ENCODE assay signal across 7 cellular contexts in the genomic region with DNA sequence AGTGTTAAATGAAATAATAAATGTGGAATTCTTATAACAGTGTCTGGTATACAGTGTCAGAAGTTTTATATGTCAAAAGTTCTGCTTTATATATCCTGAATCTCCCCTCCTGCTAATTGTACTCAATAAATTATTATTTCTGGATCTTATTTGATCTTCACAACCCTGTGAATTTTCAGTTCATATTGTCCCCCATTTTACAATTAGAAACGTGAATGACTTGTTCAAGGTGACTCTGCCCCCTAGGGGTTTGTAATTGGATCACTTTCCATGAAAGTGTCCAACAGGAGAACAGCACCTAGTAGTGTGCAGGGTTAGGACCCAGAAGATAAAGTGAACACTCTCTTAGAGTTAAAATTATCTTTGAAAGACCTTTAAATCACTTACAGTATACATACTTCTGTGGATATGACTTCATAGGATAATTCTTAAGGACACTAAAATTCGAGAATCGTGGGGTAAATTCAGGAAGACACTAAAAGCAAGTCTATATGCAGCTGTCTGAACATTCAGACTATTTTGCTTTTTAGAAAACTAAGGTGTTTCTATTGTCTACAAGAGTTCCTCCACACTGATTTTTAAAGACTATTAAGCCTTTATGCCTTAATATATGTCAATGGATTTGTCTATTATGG. TPM values are rescaled to one million over a fixed set of nuclear protein-coding genes. Genes with fewer than 3 reads are reported as not detected.
DNase-seq lines count a peak whose midpoint lies in the region; ATAC-seq and TF ChIP-seq lines count a peak whose summit lies in the region.

No MANE protein-coding gene starts in this region.

- H3K27ac ChIP-seq in mesendoderm (ENCODE audit: low read depth, low read length) = no peak overlapping the region

- no peak for ATAC-seq in HG02981 (IDR thresholded peaks at IDR 0.05; ENCODE audit: unreplicated experiment)

- H3K36me3 ChIP-seq in mesendoderm (ENCODE audit: control insufficient read depth, insufficient read depth, low read length) = no peaks in the 10 kb centered on the region

- no peak overlapping the region for H3K23ac ChIP-seq in mesendoderm (ENCODE audit: low read length)

- peak; percentile 13; the same call in 1 of the 2 replicates for TF ChIP-seq CTCF in WI38 (IDR thresholded peaks at IDR 0.05; ENCODE audit: low read depth, low read length)

- H3K4ac ChIP-seq in mesendoderm (ENCODE audit: low read depth, low read length) = no peak overlapping the region

- H3K4me2 ChIP-seq in mesendoderm (ENCODE audit: low read length) = no peak overlapping the region

- no peak overlapping the region for H2BK15ac ChIP-seq in mesendoderm (replicated peaks; ENCODE audit: low read depth)

- no peak overlapping the region for H3K56ac ChIP-seq in mesendoderm (ENCODE audit: low read length)

- H3K4me3 ChIP-seq in WI38 (ENCODE audit: low read depth, low read length) = no peak overlapping the region
- H3K4me3 ChIP-seq in mesendoderm (ENCODE audit: low read length) = no peak overlapping the region

- no peaks in the 10 kb centered on the region for H3K27me3 ChIP-seq in mesendoderm (ENCODE audit: insufficient read depth, low read length, poor library complexity)

- H2BK5ac ChIP-seq in mesendoderm (ENCODE audit: low read length) = no peak overlapping the region

- peak; percentile 42 for DNase-seq in EL
- DNase-seq in KG1 (lab: John Stamatoyannopoulos, UW) = peak; percentile 14
- DNase-seq in mesendoderm = peak; percentile 39
- DNase-seq in middle frontal gyrus (ENCODE audit: extremely low spot score, low spot score) = no peak
- no peak for DNase-seq in AG08396 (ENCODE audit: low spot score)

- peaks cover 3% of the 10 kb centered on the region for H3K4me1 ChIP-seq in mesendoderm (ENCODE audit: control insufficient read depth, low read depth, low read length)

- H3K79me2 ChIP-seq in mesendoderm (ENCODE audit: control insufficient read depth, insufficient read depth, low read length) = no peaks in the 10 kb centered on the region

- H2AK5ac ChIP-seq in mesendoderm (ENCODE audit: low read length) = no peak overlapping the region

- no CpG with 5 or more reads among the region's 3 CpGs for WGBS in mesendoderm (ENCODE audit: extremely low coverage, insufficient coverage, low lambda C conversion rate)

- no peaks in the 10 kb centered on the region for H3K79me1 ChIP-seq in mesendoderm (ENCODE audit: low read length)

- H3K18ac ChIP-seq in mesendoderm (ENCODE audit: low read length) = no peak overlapping the region

- H4K8ac ChIP-seq in mesendoderm (ENCODE audit: low read depth, low read length) = no peak overlapping the region

- H3K9ac ChIP-seq in mesendoderm (ENCODE audit: low read length) = no peak overlapping the region

- no peak overlapping the region for H4K5ac ChIP-seq in mesendoderm (ENCODE audit: low read length)

- H2BK120ac ChIP-seq in mesendoderm (ENCODE audit: low read depth, low read length) = no peak overlapping the region

RNA-seq across cellular contexts. Expression of gene DDR2, which starts 4.5 kb away (rescaled TPM):
- 1.7 TPM for polyA plus RNA-seq in mesendoderm (2013, experiment 1 of 2)
- polyA plus RNA-seq in mesendoderm (2013, experiment 2 of 2) = 1.8 TPM

Comparison
In these comparisons a context has a peak if more than half of its experiments do, and no peak if none do; other contexts are left out.
1. DNase-seq: peak in EL (single experiment), KG1 (single experiment) and mesendoderm (single experiment); none in middle frontal gyrus (single experiment) and AG08396 (single experiment).